Comparison of ENCODE assay signal across 11 cellular contexts in genomic region chr19:14542721-14543328, GRCh38. TPM values are rescaled to one million over a fixed set of nuclear protein-coding genes. Genes with fewer than 3 reads are reported as not detected.
DNase-seq lines count a peak whose midpoint lies in the region; ATAC-seq lines count a peak whose summit lies in the region.
"Had no signal": no experiment of that assay in that cellular context is flagged by ENCODE, and none has a peak within 500 bp of the region (broad histone marks: within the 10 kb centered on the region; RNA-seq: fewer than 3 reads in every experiment).

No MANE protein-coding gene starts in this region.

- H3K9me3 ChIP-seq in BLaER1: no peaks in the 10 kb centered on the region
- H3K9me3 ChIP-seq in ectodermal cell (ENCODE audit: control insufficient read depth, low read length): no peaks in the 10 kb centered on the region
- no peaks in the 10 kb centered on the region for H3K9me3 ChIP-seq in mesenchymal stem cell (ENCODE audit: control insufficient read depth, low read length)
- no peaks in the 10 kb centered on the region for H3K9me3 ChIP-seq in Karpas-422 (ENCODE audit: low read length)

- H3K79me2 ChIP-seq in Karpas-422 (ENCODE audit: low read length): peaks cover 70% of the 10 kb centered on the region

- in situ Hi-C loops in KBM-7 (cut with MboI; ENCODE audit: low pct_unique_long_range_greater_than_20kb, low sequenced_read_pairs): no loop called here

- DNase-seq in KBM-7 (peak; percentile 32), mesenchymal stem cell (peak; percentile 47), Karpas-422 (no peak)
- DNase-seq: NCI-H526, T-helper 2 cell had no signal

- H4K91ac ChIP-seq in mesenchymal stem cell (ENCODE audit: low read length): peak overlapping the region; percentile 32

- H4K8ac ChIP-seq in mesenchymal stem cell (ENCODE audit: low read length): peak overlapping the region; percentile 79

- H3K27me3 ChIP-seq in BLaER1 (no peaks in the 10 kb centered on the region), ectodermal cell (ENCODE audit: control insufficient read depth, insufficient read depth, low read length, poor library complexity, severe bottlenecking) (no peaks in the 10 kb centered on the region), mesenchymal stem cell (ENCODE audit: control insufficient read depth in 1 of 2, insufficient read depth in 1 of 2, low read length in 2 of 2) (no peaks in the 10 kb centered on the region), Karpas-422 (ENCODE audit: low read length) (no peaks in the 10 kb centered on the region)

- H3K4ac ChIP-seq in mesenchymal stem cell (ENCODE audit: low read depth in 1 of 2, low read length in 2 of 2): no peak overlapping the region

- no peak overlapping the region for H2BK15ac ChIP-seq in mesenchymal stem cell (ENCODE audit: low read depth, poor library complexity, severe bottlenecking)

- no peaks in the 10 kb centered on the region for H3K9me2 ChIP-seq in Karpas-422 (replicated peaks; ENCODE audit: insufficient read depth, low read length)

- no peak overlapping the region for H2BK12ac ChIP-seq in mesenchymal stem cell (ENCODE audit: low read length in 2 of 2)

- H3K4me1 ChIP-seq in BLaER1 (peaks cover 86% of the 10 kb centered on the region), ectodermal cell (ENCODE audit: control insufficient read depth, insufficient read depth, low read length) (peaks cover 4% of the 10 kb centered on the region), mesenchymal stem cell (ENCODE audit: control insufficient read depth, insufficient read depth, low read depth, low read length) (peaks cover 14% of the 10 kb centered on the region), Karpas-422 (ENCODE audit: low read length) (peaks cover 3% of the 10 kb centered on the region; the same call in 1 of the 2 replicates)

- peak overlapping the region in 1 of 2 experiments; percentile 38 for H3K18ac ChIP-seq in mesenchymal stem cell (ENCODE audit: low read depth in 1 of 2, low read length in 2 of 2)

- peak overlapping the region; percentile 63 for H3K9ac ChIP-seq in BLaER1
- peak overlapping the region; percentile 7 for H3K9ac ChIP-seq in mesenchymal stem cell (ENCODE audit: low read length)
- H3K9ac ChIP-seq in Karpas-422 (ENCODE audit: low read length): no peak overlapping the region

- H2BK5ac ChIP-seq in mesenchymal stem cell (ENCODE audit: low read depth, low read length, poor library complexity, severe bottlenecking): no peak overlapping the region

- peaks cover 45% of the 10 kb centered on the region for H3K79me1 ChIP-seq in mesenchymal stem cell (replicated peaks; ENCODE audit: low read length, poor library complexity, severe bottlenecking)

- H4K20me1 ChIP-seq in BLaER1: peaks cover 61% of the 10 kb centered on the region
- peaks cover 2% of the 10 kb centered on the region; the same call in 1 of the 2 replicates for H4K20me1 ChIP-seq in Karpas-422 (ENCODE audit: insufficient read depth, low read depth, low read length)

- H3K36me3 ChIP-seq in BLaER1: peaks cover 20% of the 10 kb centered on the region; the same call in 1 of the 2 replicates
- H3K36me3 ChIP-seq in ectodermal cell (ENCODE audit: control insufficient read depth, insufficient read depth, low read length): no peaks in the 10 kb centered on the region
- H3K36me3 ChIP-seq in mesenchymal stem cell (ENCODE audit: control insufficient read depth in 1 of 2, insufficient read depth in 2 of 2, low read depth in 1 of 2, low read length in 2 of 2): peaks cover 5 to 19% of the 10 kb centered on the region in 2 experiments
- H3K36me3 ChIP-seq in Karpas-422 (ENCODE audit: insufficient read depth, low read length): no peaks in the 10 kb centered on the region

- H3K14ac ChIP-seq in mesenchymal stem cell (ENCODE audit: low read length in 2 of 2): no peak overlapping the region

- H2AK5ac ChIP-seq in mesenchymal stem cell (ENCODE audit: low read length, severe bottlenecking): peak overlapping the region; percentile 71

- ATAC-seq in GM18498 (IDR thresholded peaks at IDR 0.05; ENCODE audit: unreplicated experiment) (no peak), HG03108 (IDR thresholded peaks at IDR 0.05; ENCODE audit: unreplicated experiment) (no peak), GM18873 (IDR thresholded peaks at IDR 0.05; ENCODE audit: low FRiP score, unreplicated experiment) (no peak)

- H2BK120ac ChIP-seq in mesenchymal stem cell (ENCODE audit: low read depth, low read length): no peak overlapping the region

- H3K27ac ChIP-seq in BLaER1 (peak overlapping the region; percentile 80), ectodermal cell (ENCODE audit: insufficient read depth, low read depth, low read length, poor library complexity, severe bottlenecking) (peak overlapping the region; percentile 60), mesenchymal stem cell (ENCODE audit: low read length, poor library complexity, severe bottlenecking) (no peak overlapping the region), Karpas-422 (ENCODE audit: low read length) (no peak overlapping the region)

- H3K4me3 ChIP-seq in BLaER1: no peak overlapping the region
- H3K4me3 ChIP-seq in ectodermal cell (ENCODE audit: insufficient read depth, low read depth, low read length): no peak overlapping the region
- H3K4me3 ChIP-seq in mesenchymal stem cell (ENCODE audit: insufficient read depth in 1 of 2, low read depth in 1 of 2, low read length in 2 of 2): no peak overlapping the region
- no peak overlapping the region for H3K4me3 ChIP-seq in Karpas-422 (ENCODE audit: low read length)

- peak overlapping the region; percentile 81 for H3K4me2 ChIP-seq in BLaER1
- no peak overlapping the region for H3K4me2 ChIP-seq in mesenchymal stem cell (ENCODE audit: low read length, poor library complexity, severe bottlenecking)
- no peak overlapping the region for H3K4me2 ChIP-seq in Karpas-422 (ENCODE audit: low read depth, low read length, poor library complexity, severe bottlenecking)

- no peak overlapping the region for H2AFZ ChIP-seq in mesenchymal stem cell (ENCODE audit: low read depth, low read length)
- H2AFZ ChIP-seq in Karpas-422 (ENCODE audit: low read length): no peak overlapping the region

- 64% methylated on average over 7 of the region's 7 CpGs for WGBS in ectodermal cell, 2 experiments
- WGBS in mesenchymal stem cell: 68% methylated on average over 7 of the region's 7 CpGs

- no peak overlapping the region for H3K23ac ChIP-seq in mesenchymal stem cell (ENCODE audit: low read length in 2 of 2)

RNA-seq across cellular contexts. Expression of gene TECR, which starts 13.4 kb away (rescaled TPM):
- polyA plus RNA-seq in ectodermal cell (2013, experiment 1 of 4): 228 TPM
- polyA plus RNA-seq in ectodermal cell (2013, experiment 2 of 4): 241 TPM
- polyA plus RNA-seq in ectodermal cell (2013, experiment 3 of 4): 108 TPM
- polyA plus RNA-seq in ectodermal cell (2013, experiment 4 of 4): 122 TPM
- polyA plus RNA-seq in mesenchymal stem cell (2013, experiment 1 of 2): 136 TPM
- polyA plus RNA-seq in mesenchymal stem cell (2013, experiment 2 of 2): 131 TPM
- 45.1 and 81.4 TPM in 2 replicates for total RNA-seq in Karpas-422 (2014; rRNA removed; shearing (Covaris generic); ENCODE audit: low replicate concordance)

RNA-seq across cellular contexts. Expression of gene DNAJB1, which starts 24.6 kb away (rescaled TPM):
- polyA plus RNA-seq in ectodermal cell (2013, experiment 1 of 4): 74.3 TPM
- 55.4 TPM for polyA plus RNA-seq in ectodermal cell (2013, experiment 2 of 4)
- polyA plus RNA-seq in ectodermal cell (2013, experiment 3 of 4): 48.0 TPM
- polyA plus RNA-seq in ectodermal cell (2013, experiment 4 of 4): 55.5 TPM
- polyA plus RNA-seq in mesenchymal stem cell (2013, experiment 1 of 2): 59.4 TPM
- 60.1 TPM for polyA plus RNA-seq in mesenchymal stem cell (2013, experiment 2 of 2)
- 39.7 and 49.0 TPM in 2 replicates for total RNA-seq in Karpas-422 (2014; rRNA removed; shearing (Covaris generic); ENCODE audit: low replicate concordance)

RNA-seq across cellular contexts. Expression of gene NDUFB7, which starts 29.0 kb away (rescaled TPM):
- 122 TPM for polyA plus RNA-seq in ectodermal cell (2013, experiment 1 of 4)
- 123 TPM for polyA plus RNA-seq in ectodermal cell (2013, experiment 2 of 4)
- polyA plus RNA-seq in ectodermal cell (2013, experiment 3 of 4): 113 TPM
- polyA plus RNA-seq in ectodermal cell (2013, experiment 4 of 4): 124 TPM
- 220 TPM for polyA plus RNA-seq in mesenchymal stem cell (2013, experiment 1 of 2)
- 213 TPM for polyA plus RNA-seq in mesenchymal stem cell (2013, experiment 2 of 2)
- total RNA-seq in Karpas-422 (2014; rRNA removed; shearing (Covaris generic); ENCODE audit: low replicate concordance): 230 and 370 TPM in 2 replicates

RNA-seq across cellular contexts. Expression of gene CLEC17A, which starts 40.1 kb away (rescaled TPM):
- not detected for polyA plus RNA-seq in ectodermal cell (2013, experiment 1 of 4)
- not detected for polyA plus RNA-seq in ectodermal cell (2013, experiment 2 of 4)
- polyA plus RNA-seq in ectodermal cell (2013, experiment 3 of 4): not detected
- polyA plus RNA-seq in ectodermal cell (2013, experiment 4 of 4): not detected
- not detected for polyA plus RNA-seq in mesenchymal stem cell (2013, experiment 1 of 2)
- polyA plus RNA-seq in mesenchymal stem cell (2013, experiment 2 of 2): not detected
- 7.4 and 17.6 TPM in 2 replicates for total RNA-seq in Karpas-422 (2014; rRNA removed; shearing (Covaris generic); ENCODE audit: low replicate concordance)
- total RNA-seq: renal cortical epithelial cell had no signal

RNA-seq across cellular contexts. Expression of gene GIPC1, which starts 46.9 kb away (rescaled TPM):
- polyA plus RNA-seq in ectodermal cell (2013, experiment 1 of 4): 62.0 TPM
- polyA plus RNA-seq in ectodermal cell (2013, experiment 2 of 4): 67.5 TPM
- 54.2 TPM for polyA plus RNA-seq in ectodermal cell (2013, experiment 3 of 4)
- polyA plus RNA-seq in ectodermal cell (2013, experiment 4 of 4): 60.7 TPM
- polyA plus RNA-seq in mesenchymal stem cell (2013, experiment 1 of 2): 120 TPM
- polyA plus RNA-seq in mesenchymal stem cell (2013, experiment 2 of 2): 116 TPM
- 1.9 and 4.6 TPM in 2 replicates for total RNA-seq in Karpas-422 (2014; rRNA removed; shearing (Covaris generic); ENCODE audit: low replicate concordance)

Comparison
In these comparisons a context has a peak if more than half of its experiments do, and no peak if none do; other contexts are left out.
1. H3K27ac ChIP-seq: peak in BLaER1 (single experiment) and ectodermal cell (single experiment); none in mesenchymal stem cell (single experiment) and Karpas-422 (single experiment).